10 cellular contexts compared by ENCODE assay signal in genomic region chr7:2116903-2117680, GRCh38.
DNase-seq lines count a peak whose midpoint lies in the region; ATAC-seq and TF ChIP-seq lines count a peak whose summit lies in the region.
"Had no signal": no experiment of that assay in that cellular context is flagged by ENCODE, and none has a peak within 500 bp of the region (broad histone marks: within the 10 kb centered on the region; RNA-seq: fewer than 3 reads in every experiment).

No MANE protein-coding gene starts in this region.

- no peak for TF ChIP-seq RAD21 in HCT116 (IDR thresholded peaks at IDR 0.05; ENCODE audit: low read depth)

- H3K4me3 Mint-ChIP-seq in immature natural killer cell, result peak overlapping the region in 1 of 5 donors; percentile 11
- H3K4me3 Mint-ChIP-seq in activated CD4-positive, alpha-beta T cell treated with anti-CD3 and anti-CD28 coated beads, Interleukin-2, amount 10 ng/mL, durations not matched to agents 7 days and 5 days, result no peak overlapping the region

- TF ChIP-seq CTCF in HCT116 (IDR thresholded peaks at IDR 0.05 in 2 of 3, conservative IDR thresholded peaks at IDR 0.05 in 1 of 3; ENCODE audit: borderline replicate concordance in 1 of 3, insufficient read depth in 1 of 3, low read depth in 2 of 3, low read length in 2 of 3) (no peak), heart left ventricle (IDR thresholded peaks at IDR 0.05) (peak in 2 of 12 donors; percentile 25 to 27)

- H3K27ac Mint-ChIP-seq in immature natural killer cell, result peak overlapping the region in 3 of 6 donors; percentile 4 to 34 (median 25)
- H3K27ac Mint-ChIP-seq in activated CD4-positive, alpha-beta T cell treated with anti-CD3 and anti-CD28 coated beads, Interleukin-2, amount 10 ng/mL, durations not matched to agents 7 days and 5 days, result no peak overlapping the region

- 39 to 41% (median 41%) methylated on average over 13 to 14 of the region's 14 CpGs for WGBS in heart left ventricle, 4 donors

- H4K20me1 ChIP-seq in HCT116 (ENCODE audit: insufficient read depth), result no peaks in the 10 kb centered on the region

- no TSS peak for BruUV-seq in HCT116 (replicated peaks; lab: Mats Ljungman, UMichigan)

- peaks cover 43 to 55% of the 10 kb centered on the region in 2 donors for H3K4me1 Mint-ChIP-seq in immature natural killer cell
- peaks cover 24% of the 10 kb centered on the region for H3K4me1 Mint-ChIP-seq in activated CD4-positive, alpha-beta T cell treated with anti-CD3 and anti-CD28 coated beads, Interleukin-2, amount 10 ng/mL, durations not matched to agents 7 days and 5 days

- ATAC-seq in HCT116 (peak; percentile 2), heart left ventricle (peak; percentile 72 to 81 (median 80)), sciatic nerve (peak; percentile 37), HG03280 (IDR thresholded peaks at IDR 0.05; ENCODE audit: unreplicated experiment) (no peak)

- H3K4me2 ChIP-seq in HCT116 (ENCODE audit: low read length), result peak overlapping the region; percentile 88

- H3K27me3 Mint-ChIP-seq in immature natural killer cell (ENCODE audit: low read depth in 3 of 3), result peaks cover 2 to 16% (median 7%) of the 10 kb centered on the region in 3 donors
- no peaks in the 10 kb centered on the region for H3K27me3 Mint-ChIP-seq in activated CD4-positive, alpha-beta T cell treated with anti-CD3 and anti-CD28 coated beads, Interleukin-2, amount 10 ng/mL, durations not matched to agents 7 days and 5 days

- H3K4me1 ChIP-seq in HCT116 (ENCODE audit: control insufficient read depth in 1 of 2, insufficient read depth in 2 of 2, low read length in 2 of 2) (peaks cover 46 to 70% of the 10 kb centered on the region in 2 experiments), heart left ventricle (peaks cover 0 to 61% (median 38%) of the 10 kb centered on the region in 12 donors)

- peaks cover 4% of the 10 kb centered on the region; the same call in 1 of the 2 replicates for H3K79me2 ChIP-seq in HCT116 (ENCODE audit: insufficient read depth, low read length)

- TF ChIP-seq POLR2A in HCT116 (IDR thresholded peaks at IDR 0.05; ENCODE audit: borderline replicate concordance, extremely low read depth, insufficient read depth, insufficient read length) (no peak), heart left ventricle (IDR thresholded peaks at IDR 0.05) (no peak)

- POLR2A ChIA-PET in HCT116 (lab: Charles Lee), result no interaction called here
- POLR2A ChIA-PET in activated CD4-positive, alpha-beta T cell treated with anti-CD3 and anti-CD28 coated beads, Interleukin-2, amount 10 ng/mL, durations not matched to agents 7 days and 5 days (lab: Charles Lee), result no interaction called here

- RAD21 ChIA-PET in HCT116 (lab: Charles Lee; ENCODE audit: low non-redundant PET in 1 of 2, low total read pairs in 2 of 2, uncharacterized antibody in 2 of 2, unreplicated experiment in 2 of 2), result no interaction called here

- H3K9me3 ChIP-seq in HCT116 (ENCODE audit: control insufficient read depth in 1 of 2, insufficient read depth in 1 of 2, low read depth in 1 of 2, low read length in 2 of 2) (no peaks in the 10 kb centered on the region), heart left ventricle (no peaks in the 10 kb centered on the region)
- H3K9me3 ChIP-seq: neutrophil had no signal

- CTCF ChIA-PET in HCT116 (lab: Charles Lee), result no interaction called here
- CTCF ChIA-PET in activated CD4-positive, alpha-beta T cell treated with anti-CD3 and anti-CD28 coated beads, Interleukin-2, amount 10 ng/mL, durations not matched to agents 7 days and 5 days (lab: Charles Lee), result no interaction called here

- peak overlapping the region in 1 of 2 experiments; percentile 50; a peak in 1 of 4 replicates for H3K4me3 ChIP-seq in HCT116 (replicated peaks in 1 of 2; ENCODE audit: low read depth in 1 of 2, low read length in 2 of 2)
- no peak overlapping the region for H3K4me3 ChIP-seq in heart left ventricle

- H3K36me3 Mint-ChIP-seq in immature natural killer cell, result peaks cover 4 to 10% (median 6%) of the 10 kb centered on the region in 3 donors
- peaks cover 3% of the 10 kb centered on the region for H3K36me3 Mint-ChIP-seq in activated CD4-positive, alpha-beta T cell treated with anti-CD3 and anti-CD28 coated beads, Interleukin-2, amount 10 ng/mL, durations not matched to agents 7 days and 5 days (ENCODE audit: low read depth)

- no peak overlapping the region for H2AFZ ChIP-seq in HCT116 (ENCODE audit: low read depth, low read length, poor library complexity, severe bottlenecking)

- H3K9ac ChIP-seq in HCT116 (ENCODE audit: low read length), result peak overlapping the region; percentile 76

- H3K27me3 ChIP-seq in HCT116 (ENCODE audit: insufficient read depth, low read length) (no peaks in the 10 kb centered on the region), heart left ventricle (no peaks in the 10 kb centered on the region)

- intact Hi-C loops in HCT116 (cut with micrococcal nuclease) (no loop called here), heart left ventricle (cut with DNase I) (loop anchor here in 1 of 10 donors (5.0 kb wide), 2 partner anchors 40 to 80 kb away; no protein-coding TSS in a partner anchor), sciatic nerve (cut with DNase I) (no loop called here)

- H3K36me3 ChIP-seq in HCT116 (ENCODE audit: control insufficient read depth in 1 of 2, insufficient read depth in 2 of 2, low read length in 2 of 2) (no peaks in the 10 kb centered on the region), heart left ventricle (no peaks in the 10 kb centered on the region)

- no peaks in the 10 kb centered on the region for H3K9me2 ChIP-seq in HCT116 (ENCODE audit: insufficient read depth)

- DNase-seq in HCT116 (ENCODE audit: low read depth, low spot score) (no peak), UCSD-AML1 (lab: John Stamatoyannopoulos, UW; ENCODE audit: unreplicated experiment) (peak; percentile 18), heart left ventricle (peak in 4 of 5 donors; percentile 78 to 89 (median 82)), sciatic nerve (ENCODE audit: low spot score) (no peak), immature natural killer cell (no peak), cortex of kidney (lab: John Stamatoyannopoulos, UW) (no peak)
- no peak for DNase-seq in activated CD4-positive, alpha-beta T cell treated with anti-CD3 and anti-CD28 coated beads, Interleukin-2, amount 10 ng/mL, durations not matched to agents 7 days and 5 days
- DNase-seq: GF-D8 had no signal

- no peaks in the 10 kb centered on the region for H3K9me3 Mint-ChIP-seq in immature natural killer cell
- no peaks in the 10 kb centered on the region for H3K9me3 Mint-ChIP-seq in activated CD4-positive, alpha-beta T cell treated with anti-CD3 and anti-CD28 coated beads, Interleukin-2, amount 10 ng/mL, durations not matched to agents 7 days and 5 days

- H3K27ac ChIP-seq in HCT116 (ENCODE audit: low read depth, low read length), result peak overlapping the region; percentile 96
- H3K27ac ChIP-seq in heart left ventricle, result peak overlapping the region; percentile 4 to 80 (median 68)
- H3K27ac ChIP-seq: neutrophil had no signal

TF ChIP-seq in HCT116, 20 proteins besides CTCF, POLR2A, EP300 and RAD21:
- TF ChIP-seq POLR2AphosphoS5 (IDR thresholded peaks at IDR 0.05; ENCODE audit: low read depth, low read length), result no peak
- no peak for TF ChIP-seq CEBPB (IDR thresholded peaks at IDR 0.05; ENCODE audit: low read depth)
- TF ChIP-seq FOSL1 (IDR thresholded peaks at IDR 0.05; ENCODE audit: low read depth), result no peak
- TF ChIP-seq YY1 (IDR thresholded peaks at IDR 0.05; ENCODE audit: extremely low read depth, insufficient replicate concordance, low read depth, low read length), result no peak
- TF ChIP-seq SP1 (IDR thresholded peaks at IDR 0.05; ENCODE audit: low read depth), result no peak
- TF ChIP-seq MAX (IDR thresholded peaks at IDR 0.05), result no peak
- TF ChIP-seq ZNF274 (IDR thresholded peaks at IDR 0.05; ENCODE audit: low read depth, low read length), result no peak
- TF ChIP-seq, protein P1, sequence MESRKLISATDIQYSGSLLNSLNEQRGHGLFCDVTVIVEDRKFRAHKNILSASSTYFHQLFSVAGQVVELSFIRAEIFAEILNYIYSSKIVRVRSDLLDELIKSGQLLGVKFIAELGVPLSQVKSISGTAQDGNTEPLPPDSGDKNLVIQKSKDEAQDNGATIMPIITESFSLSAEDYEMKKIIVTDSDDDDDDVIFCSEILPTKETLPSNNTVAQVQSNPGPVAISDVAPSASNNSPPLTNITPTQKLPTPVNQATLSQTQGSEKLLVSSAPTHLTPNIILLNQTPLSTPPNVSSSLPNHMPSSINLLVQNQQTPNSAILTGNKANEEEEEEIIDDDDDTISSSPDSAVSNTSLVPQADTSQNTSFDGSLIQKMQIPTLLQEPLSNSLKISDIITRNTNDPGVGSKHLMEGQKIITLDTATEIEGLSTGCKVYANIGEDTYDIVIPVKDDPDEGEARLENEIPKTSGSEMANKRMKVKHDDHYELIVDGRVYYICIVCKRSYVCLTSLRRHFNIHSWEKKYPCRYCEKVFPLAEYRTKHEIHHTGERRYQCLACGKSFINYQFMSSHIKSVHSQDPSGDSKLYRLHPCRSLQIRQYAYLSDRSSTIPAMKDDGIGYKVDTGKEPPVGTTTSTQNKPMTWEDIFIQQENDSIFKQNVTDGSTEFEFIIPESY (IDR thresholded peaks at IDR 0.05; ENCODE audit: extremely low read depth, insufficient replicate concordance, low read length), result no peak
- no peak for TF ChIP-seq EGR1 (IDR thresholded peaks at IDR 0.05; ENCODE audit: low read depth)
- no peak for TF ChIP-seq ZFX (IDR thresholded peaks at IDR 0.05)
- TF ChIP-seq EZH2phosphoT487 (IDR thresholded peaks at IDR 0.05; ENCODE audit: borderline replicate concordance), result no peak
- no peak for TF ChIP-seq CBX3 (IDR thresholded peaks at IDR 0.05; ENCODE audit: low read depth)

Comparison
In these comparisons a context has a peak if more than half of its experiments do, and no peak if none do; other contexts are left out.
1. DNase-seq: peak in UCSD-AML1 (single experiment) and heart left ventricle (4 of 5); none in HCT116 (single experiment), sciatic nerve (single experiment), immature natural killer cell (0 of 3), activated CD4-positive, alpha-beta T cell treated with anti-CD3 and anti-CD28 coated beads, Interleukin-2, amount 10 ng/mL, durations not matched to agents 7 days and 5 days (single experiment) and cortex of kidney (single experiment).